Comparison of ENCODE assay signal across 9 cellular contexts in genomic region chr2:237704476-237705224, GRCh38.
A peak's percentile ranks its signal among the peaks of the same experiment; 100 is the strongest.
DNase-seq lines count a peak whose midpoint lies in the region; ATAC-seq, FAIRE-seq and TF ChIP-seq lines count a peak whose summit lies in the region.
"Had no signal": no experiment of that assay in that cellular context is flagged by ENCODE, and none has a peak within 500 bp of the region (broad histone marks: within the 10 kb centered on the region; RNA-seq: fewer than 3 reads in every experiment).

No MANE protein-coding gene starts in this region.

- H3K9me3 Mint-ChIP-seq in activated naive CD8-positive, alpha-beta T cell (ENCODE audit: low read depth), result no peaks in the 10 kb centered on the region

- WGBS in right cardiac atrium, result 79% methylated on average over 12 of the region's 12 CpGs
- WGBS in upper lobe of left lung, 2 donors, result 70 to 75% methylated on average over 9 to 12 of the region's 12 CpGs

- peaks cover 98% of the 10 kb centered on the region for H3K79me2 ChIP-seq in keratinocyte (ENCODE audit: control insufficient read depth, insufficient read depth, low read length)

- dilution Hi-C loops in keratinocyte (cut with MboI; ENCODE audit: extremely low pct_ligation_motif_present, low sequenced_read_pairs), result no loop called here

- peak in 1 of 4 donors; percentile 33 for TF ChIP-seq EP300 in upper lobe of left lung (IDR thresholded peaks at IDR 0.05)

- no peaks in the 10 kb centered on the region for H3K9me3 ChIP-seq in cardiac muscle cell (ENCODE audit: low read depth)
- no peaks in the 10 kb centered on the region for H3K9me3 ChIP-seq in right cardiac atrium (ENCODE audit: control insufficient read depth, low read length)
- H3K9me3 ChIP-seq in keratinocyte (ENCODE audit: control insufficient read depth, low read depth, low read length), result no peaks in the 10 kb centered on the region
- no peaks in the 10 kb centered on the region for H3K9me3 ChIP-seq in upper lobe of left lung

- peak overlapping the region; percentile 84 for H3K4me3 Mint-ChIP-seq in activated naive CD8-positive, alpha-beta T cell

- TF ChIP-seq CTCF in cardiac muscle cell (IDR thresholded peaks at IDR 0.05; ENCODE audit: low read depth, low read length), result no peak
- TF ChIP-seq CTCF in keratinocyte (optimal IDR thresholded peaks at IDR 0.05 in 1 of 3, IDR thresholded peaks at IDR 0.05 in 1 of 3, conservative IDR thresholded peaks at IDR 0.05 in 1 of 3; ENCODE audit: extremely low read depth in 1 of 3, insufficient read depth in 2 of 3, low read length in 3 of 3), result no peak
- TF ChIP-seq CTCF in upper lobe of left lung (IDR thresholded peaks at IDR 0.05), result no peak

- H3K27ac Mint-ChIP-seq in activated naive CD8-positive, alpha-beta T cell, result peak overlapping the region; percentile 99

- H3K36me3 Mint-ChIP-seq in activated naive CD8-positive, alpha-beta T cell, result no peaks in the 10 kb centered on the region

- FAIRE-seq in keratinocyte (lab: Jason Lieb, UNC), result peak; percentile 58

- intact Hi-C loops in right cardiac atrium (cut with DNase I), result no loop called here

- ATAC-seq in right cardiac atrium (no peak), upper lobe of left lung (ENCODE audit: low FRiP score in 2 of 2) (no peak), GM19395 (IDR thresholded peaks at IDR 0.05; ENCODE audit: unreplicated experiment) (no peak), HG03159 (IDR thresholded peaks at IDR 0.05; ENCODE audit: unreplicated experiment) (no peak)

- no peak overlapping the region for H3K9ac ChIP-seq in keratinocyte (ENCODE audit: control insufficient read depth, extremely low read depth, insufficient read depth, low read length)

- H4K20me1 ChIP-seq in keratinocyte (ENCODE audit: control insufficient read depth, extremely low read depth, insufficient read depth, low read length), result peaks cover 66% of the 10 kb centered on the region

- H3K27ac ChIP-seq in cardiac muscle cell, result peak overlapping the region; percentile 92
- no peak overlapping the region for H3K27ac ChIP-seq in right cardiac atrium (ENCODE audit: low read length)
- peak overlapping the region; percentile 2 for H3K27ac ChIP-seq in keratinocyte (ENCODE audit: control insufficient read depth, insufficient read depth, low read length)
- H3K27ac ChIP-seq in upper lobe of left lung, result peak overlapping the region; percentile 76 to 84 (median 80)

- H3K4me1 ChIP-seq in cardiac muscle cell (ENCODE audit: low read depth), result peaks cover 41% of the 10 kb centered on the region
- peaks cover 51% of the 10 kb centered on the region for H3K4me1 ChIP-seq in right cardiac atrium (ENCODE audit: control insufficient read depth, insufficient read depth, low read length)
- H3K4me1 ChIP-seq in keratinocyte (ENCODE audit: control insufficient read depth, extremely low read depth, insufficient read depth, low read length), result peaks cover 71% of the 10 kb centered on the region
- H3K4me1 ChIP-seq in upper lobe of left lung, result peaks cover 84 to 91% (median 85%) of the 10 kb centered on the region in 4 donors

- peaks cover 88% of the 10 kb centered on the region for H3K4me1 Mint-ChIP-seq in activated naive CD8-positive, alpha-beta T cell (ENCODE audit: low read depth)

- no peaks in the 10 kb centered on the region for H3K27me3 Mint-ChIP-seq in activated naive CD8-positive, alpha-beta T cell

- peak in 1 of 2 donors; percentile 48 for DNase-seq in cardiac muscle cell (ENCODE audit: low read depth in 1 of 2, low spot score in 1 of 2)
- no peak for DNase-seq in right cardiac atrium
- DNase-seq in keratinocyte (ENCODE audit: low read depth, low spot score), result no peak
- no peak for DNase-seq in upper lobe of left lung
- no peak for DNase-seq in NCI-H1092 (lab: John Stamatoyannopoulos, UW)
- DNase-seq: NCI-H526 had no signal

- no peaks in the 10 kb centered on the region for H3K36me3 ChIP-seq in cardiac muscle cell
- peaks cover 13 to 42% of the 10 kb centered on the region in 2 experiments for H3K36me3 ChIP-seq in keratinocyte (ENCODE audit: control insufficient read depth in 2 of 2, extremely low read depth in 1 of 2, insufficient read depth in 2 of 2, low read length in 2 of 2)
- peaks cover 0 to 12% (median 5%) of the 10 kb centered on the region in 4 donors for H3K36me3 ChIP-seq in upper lobe of left lung

- TF ChIP-seq POLR2A in upper lobe of left lung (IDR thresholded peaks at IDR 0.05), result no peak

- H3K27me3 ChIP-seq in cardiac muscle cell (no peaks in the 10 kb centered on the region), right cardiac atrium (ENCODE audit: control insufficient read depth, insufficient read depth) (no peaks in the 10 kb centered on the region), keratinocyte (ENCODE audit: control insufficient read depth, extremely low read depth, insufficient read depth, low read length) (no peaks in the 10 kb centered on the region), upper lobe of left lung (no peaks in the 10 kb centered on the region)

- H2AFZ ChIP-seq in keratinocyte (ENCODE audit: control insufficient read depth, low read length), result no peak overlapping the region

- H3K9me1 ChIP-seq in keratinocyte (ENCODE audit: control insufficient read depth, extremely low read depth, insufficient read depth, low read length), result peaks cover 19% of the 10 kb centered on the region

- H3K4me2 ChIP-seq in keratinocyte (ENCODE audit: control insufficient read depth, extremely low read depth, insufficient read depth, low read depth, low read length), result peak overlapping the region; percentile 44

- H3K4me3 ChIP-seq in cardiac muscle cell, result no peak overlapping the region
- H3K4me3 ChIP-seq in right cardiac atrium (ENCODE audit: low read length), result no peak overlapping the region
- no peak overlapping the region for H3K4me3 ChIP-seq in keratinocyte (ENCODE audit: control insufficient read depth in 2 of 3, extremely low read depth in 1 of 3, insufficient read depth in 2 of 3, low read depth in 1 of 3, low read length in 3 of 3)
- H3K4me3 ChIP-seq in upper lobe of left lung, result no peak overlapping the region
